Comparison of ENCODE assay signal across 8 cellular contexts in genomic region chr10:105872665-105873064, GRCh38.
"Had no signal": no experiment of that assay in that cellular context is flagged by ENCODE, and none has a peak within 500 bp of the region (broad histone marks: within the 10 kb centered on the region; RNA-seq: fewer than 3 reads in every experiment).

No MANE protein-coding gene starts in this region.

- H3K4me3 ChIP-seq: K562 had no signal

- H3K27ac Mint-ChIP-seq: H9 had no signal

- H3K4me3 Mint-ChIP-seq: H9 had no signal

- DNase-seq: GOT3, H9, HCEC 1CT, IMR-90, KG1 had no signal

- FAIRE-seq: H54, HTR-8/SVneo, K562 had no signal

- ATAC-seq: K562 had no signal
